In the genomic region with DNA sequence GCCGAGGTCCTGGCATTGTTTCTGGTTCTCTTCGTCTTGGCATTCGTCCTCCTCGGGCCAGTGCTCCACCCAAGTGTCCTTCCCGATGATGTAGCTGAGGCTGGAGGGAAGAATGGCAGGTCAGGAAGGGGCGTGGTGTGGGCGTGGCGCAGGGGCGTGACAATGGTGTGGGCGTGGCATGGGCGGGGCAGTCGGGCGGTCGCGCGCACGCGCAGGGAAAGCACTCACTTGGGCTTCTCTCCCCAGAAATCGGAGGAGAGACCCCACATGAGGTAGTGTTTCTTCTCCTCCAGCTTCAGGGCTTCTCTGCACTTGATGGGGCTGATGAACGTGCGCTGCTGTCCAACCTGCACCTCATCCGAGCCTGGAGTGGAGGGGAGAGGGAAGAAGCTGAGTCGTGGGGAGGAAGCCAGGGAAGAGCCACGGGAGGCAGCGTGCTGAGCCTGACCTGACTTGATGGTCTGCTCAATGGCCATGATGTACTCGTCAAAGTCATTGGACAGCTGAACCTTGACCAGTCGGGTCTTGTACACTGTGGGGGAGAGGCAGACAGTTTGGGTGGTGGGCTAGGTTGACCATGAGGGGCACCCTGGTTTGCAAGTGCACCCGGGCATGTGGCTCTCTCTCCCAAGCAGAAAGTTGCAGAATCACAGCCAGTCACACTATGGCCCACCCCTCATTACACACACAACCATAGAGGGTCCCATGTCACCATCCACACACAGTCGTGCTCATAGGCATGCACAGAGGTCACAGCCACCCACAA, we compare ENCODE assay signal across 1 cellular context.
TF ChIP-seq lines count a peak whose summit lies in the region.

No MANE protein-coding gene starts in this region.

TF ChIP-seq in K562, 482 proteins besides CTCF, POLR2A, EP300 and RAD21 (continued from another document and continues in another):
- TF ChIP-seq, protein P1, sequence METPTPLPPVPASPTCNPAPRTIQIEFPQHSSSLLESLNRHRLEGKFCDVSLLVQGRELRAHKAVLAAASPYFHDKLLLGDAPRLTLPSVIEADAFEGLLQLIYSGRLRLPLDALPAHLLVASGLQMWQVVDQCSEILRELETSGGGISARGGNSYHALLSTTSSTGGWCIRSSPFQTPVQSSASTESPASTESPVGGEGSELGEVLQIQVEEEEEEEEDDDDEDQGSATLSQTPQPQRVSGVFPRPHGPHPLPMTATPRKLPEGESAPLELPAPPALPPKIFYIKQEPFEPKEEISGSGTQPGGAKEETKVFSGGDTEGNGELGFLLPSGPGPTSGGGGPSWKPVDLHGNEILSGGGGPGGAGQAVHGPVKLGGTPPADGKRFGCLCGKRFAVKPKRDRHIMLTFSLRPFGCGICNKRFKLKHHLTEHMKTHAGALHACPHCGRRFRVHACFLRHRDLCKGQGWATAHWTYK (CRISPR knock-in tag; IDR thresholded peaks at IDR 0.05): 0 out of 2 replicates have a peak, but pooled peaks have one; percentile 36
- TF ChIP-seq ZBTB33 (CRISPR knock-in tag; IDR thresholded peaks at IDR 0.05) (no peak), SMAD2 (IDR thresholded peaks at IDR 0.05; ENCODE audit: low read depth, low read length) (no peak), GTF2A2 (tag; IDR thresholded peaks at IDR 0.05) (no peak), ZNF407 (IDR thresholded peaks at IDR 0.05; ENCODE audit: low read depth) (no peak), ETS2 (tag; IDR thresholded peaks at IDR 0.05; ENCODE audit: borderline replicate concordance, poor library complexity, severe bottlenecking) (no peak), FOXA1 (IDR thresholded peaks at IDR 0.05; ENCODE audit: borderline replicate concordance) (no peak), MNT (conservative IDR thresholded peaks at IDR 0.05) (peak; percentile 46 to 68; a peak in 2 of 4 replicates), HDAC1 (IDR thresholded peaks at IDR 0.05) (no peak; a peak in 1 of 4 replicates), MEF2A (IDR thresholded peaks at IDR 0.05; ENCODE audit: control insufficient read depth, low read depth, low read length) (no peak), L3MBTL2 (IDR thresholded peaks at IDR 0.05) (peak; percentile 66), BHLHE40 (IDR thresholded peaks at IDR 0.05; ENCODE audit: low read length) (peak; percentile 1; the same call in 1 of the 2 replicates), NFIC (IDR thresholded peaks at IDR 0.05) (peak; percentile 30; the same call in 1 of the 2 replicates), PHTF2 (CRISPR knock-in tag; IDR thresholded peaks at IDR 0.05) (no peak), POLR2B (IDR thresholded peaks at IDR 0.05; ENCODE audit: low read depth, partially characterized antibody) (peak; percentile 59), RCOR1 (IDR thresholded peaks at IDR 0.05; ENCODE audit: borderline replicate concordance in 1 of 2, low read depth in 2 of 2, low read length in 2 of 2) (peak in 1 of 2 experiments; percentile 59; a peak in 1 of 4 replicates), E2F1 (CRISPR knock-in tag; IDR thresholded peaks at IDR 0.05) (no peak)
- TF ChIP-seq, protein P2, sequence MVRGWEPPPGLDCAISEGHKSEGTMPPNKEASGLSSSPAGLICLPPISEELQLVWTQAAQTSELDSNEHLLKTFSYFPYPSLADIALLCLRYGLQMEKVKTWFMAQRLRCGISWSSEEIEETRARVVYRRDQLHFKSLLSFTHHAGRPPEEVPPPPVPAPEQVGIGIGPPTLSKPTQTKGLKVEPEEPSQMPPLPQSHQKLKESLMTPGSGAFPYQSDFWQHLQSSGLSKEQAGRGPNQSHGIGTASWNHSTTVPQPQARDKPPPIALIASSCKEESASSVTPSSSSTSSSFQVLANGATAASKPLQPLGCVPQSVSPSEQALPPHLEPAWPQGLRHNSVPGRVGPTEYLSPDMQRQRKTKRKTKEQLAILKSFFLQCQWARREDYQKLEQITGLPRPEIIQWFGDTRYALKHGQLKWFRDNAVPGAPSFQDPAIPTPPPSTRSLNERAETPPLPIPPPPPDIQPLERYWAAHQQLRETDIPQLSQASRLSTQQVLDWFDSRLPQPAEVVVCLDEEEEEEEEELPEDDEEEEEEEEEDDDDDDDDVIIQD (CRISPR knock-in tag; IDR thresholded peaks at IDR 0.05): no peak
- TF ChIP-seq, protein P3, sequence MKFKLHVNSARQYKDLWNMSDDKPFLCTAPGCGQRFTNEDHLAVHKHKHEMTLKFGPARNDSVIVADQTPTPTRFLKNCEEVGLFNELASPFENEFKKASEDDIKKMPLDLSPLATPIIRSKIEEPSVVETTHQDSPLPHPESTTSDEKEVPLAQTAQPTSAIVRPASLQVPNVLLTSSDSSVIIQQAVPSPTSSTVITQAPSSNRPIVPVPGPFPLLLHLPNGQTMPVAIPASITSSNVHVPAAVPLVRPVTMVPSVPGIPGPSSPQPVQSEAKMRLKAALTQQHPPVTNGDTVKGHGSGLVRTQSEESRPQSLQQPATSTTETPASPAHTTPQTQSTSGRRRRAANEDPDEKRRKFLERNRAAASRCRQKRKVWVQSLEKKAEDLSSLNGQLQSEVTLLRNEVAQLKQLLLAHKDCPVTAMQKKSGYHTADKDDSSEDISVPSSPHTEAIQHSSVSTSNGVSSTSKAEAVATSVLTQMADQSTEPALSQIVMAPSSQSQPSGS (CRISPR knock-in tag; IDR thresholded peaks at IDR 0.05): no peak
- TF ChIP-seq, protein P4, sequence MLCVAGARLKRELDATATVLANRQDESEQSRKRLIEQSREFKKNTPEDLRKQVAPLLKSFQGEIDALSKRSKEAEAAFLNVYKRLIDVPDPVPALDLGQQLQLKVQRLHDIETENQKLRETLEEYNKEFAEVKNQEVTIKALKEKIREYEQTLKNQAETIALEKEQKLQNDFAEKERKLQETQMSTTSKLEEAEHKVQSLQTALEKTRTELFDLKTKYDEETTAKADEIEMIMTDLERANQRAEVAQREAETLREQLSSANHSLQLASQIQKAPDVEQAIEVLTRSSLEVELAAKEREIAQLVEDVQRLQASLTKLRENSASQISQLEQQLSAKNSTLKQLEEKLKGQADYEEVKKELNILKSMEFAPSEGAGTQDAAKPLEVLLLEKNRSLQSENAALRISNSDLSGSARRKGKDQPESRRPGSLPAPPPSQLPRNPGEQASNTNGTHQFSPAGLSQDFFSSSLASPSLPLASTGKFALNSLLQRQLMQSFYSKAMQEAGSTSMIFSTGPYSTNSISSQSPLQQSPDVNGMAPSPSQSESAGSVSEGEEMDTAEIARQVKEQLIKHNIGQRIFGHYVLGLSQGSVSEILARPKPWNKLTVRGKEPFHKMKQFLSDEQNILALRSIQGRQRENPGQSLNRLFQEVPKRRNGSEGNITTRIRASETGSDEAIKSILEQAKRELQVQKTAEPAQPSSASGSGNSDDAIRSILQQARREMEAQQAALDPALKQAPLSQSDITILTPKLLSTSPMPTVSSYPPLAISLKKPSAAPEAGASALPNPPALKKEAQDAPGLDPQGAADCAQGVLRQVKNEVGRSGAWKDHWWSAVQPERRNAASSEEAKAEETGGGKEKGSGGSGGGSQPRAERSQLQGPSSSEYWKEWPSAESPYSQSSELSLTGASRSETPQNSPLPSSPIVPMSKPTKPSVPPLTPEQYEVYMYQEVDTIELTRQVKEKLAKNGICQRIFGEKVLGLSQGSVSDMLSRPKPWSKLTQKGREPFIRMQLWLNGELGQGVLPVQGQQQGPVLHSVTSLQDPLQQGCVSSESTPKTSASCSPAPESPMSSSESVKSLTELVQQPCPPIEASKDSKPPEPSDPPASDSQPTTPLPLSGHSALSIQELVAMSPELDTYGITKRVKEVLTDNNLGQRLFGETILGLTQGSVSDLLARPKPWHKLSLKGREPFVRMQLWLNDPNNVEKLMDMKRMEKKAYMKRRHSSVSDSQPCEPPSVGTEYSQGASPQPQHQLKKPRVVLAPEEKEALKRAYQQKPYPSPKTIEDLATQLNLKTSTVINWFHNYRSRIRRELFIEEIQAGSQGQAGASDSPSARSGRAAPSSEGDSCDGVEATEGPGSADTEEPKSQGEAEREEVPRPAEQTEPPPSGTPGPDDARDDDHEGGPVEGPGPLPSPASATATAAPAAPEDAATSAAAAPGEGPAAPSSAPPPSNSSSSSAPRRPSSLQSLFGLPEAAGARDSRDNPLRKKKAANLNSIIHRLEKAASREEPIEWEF (CRISPR knock-in tag; IDR thresholded peaks at IDR 0.05): no peak
